8 cellular contexts compared by ENCODE assay signal in genomic region chr17:71764507-71764906, GRCh38.
DNase-seq lines count a peak whose midpoint lies in the region; ATAC-seq, FAIRE-seq and TF ChIP-seq lines count a peak whose summit lies in the region.

No MANE protein-coding gene starts in this region.

- H3K4me1 ChIP-seq in upper lobe of right lung: no peaks in the 10 kb centered on the region

- H3K27ac ChIP-seq in upper lobe of right lung: no peak overlapping the region

- ATAC-seq in omental fat pad (ENCODE audit: low FRiP score) (no peak), HG03354 (IDR thresholded peaks at IDR 0.05; ENCODE audit: poor library complexity, severe bottlenecking, unreplicated experiment) (no peak), upper lobe of right lung (no peak)

- H3K9me3 Mint-ChIP-seq in Calu3 (ENCODE audit: low read depth, unreplicated experiment): no peaks in the 10 kb centered on the region

- peak; percentile 87 for FAIRE-seq in H54 (lab: Jason Lieb, UNC)

- H3K4me3 ChIP-seq in kidney epithelial cell (ENCODE audit: low read depth, low read length): no peak overlapping the region
- H3K4me3 ChIP-seq in upper lobe of right lung: no peak overlapping the region

- peak; percentile 52 for TF ChIP-seq CTCF in Calu3 (IDR thresholded peaks at IDR 0.05; ENCODE audit: unreplicated experiment)
- TF ChIP-seq CTCF in kidney epithelial cell (IDR thresholded peaks at IDR 0.05; ENCODE audit: insufficient read depth, low read length, poor library complexity, severe bottlenecking): peak; percentile 46
- no peak for TF ChIP-seq CTCF in omental fat pad (IDR thresholded peaks at IDR 0.05)
- TF ChIP-seq CTCF in upper lobe of right lung (IDR thresholded peaks at IDR 0.05): no peak

- no peaks in the 10 kb centered on the region for H3K36me3 Mint-ChIP-seq in Calu3 (ENCODE audit: insufficient read depth, unreplicated experiment)

- intact Hi-C loops in Calu3 (cut with micrococcal nuclease; ENCODE audit: unreplicated experiment): loop anchor here (5.0 to 10.0 kb wide), 3 partner anchors 353 to 647 kb away; no protein-coding TSS in a partner anchor
- intact Hi-C loops in upper lobe of right lung (cut with DNase I): no loop called here

- TF ChIP-seq POLR2A in H54 (IDR thresholded peaks at IDR 0.05; ENCODE audit: low read depth, low read length): no peak

- H3K9me3 ChIP-seq in upper lobe of right lung: no peaks in the 10 kb centered on the region

- peaks cover 9% of the 10 kb centered on the region for H3K4me1 Mint-ChIP-seq in Calu3 (ENCODE audit: low read depth, unreplicated experiment)

- H3K27me3 ChIP-seq in kidney epithelial cell (ENCODE audit: control insufficient read depth, insufficient read depth, low read length) (no peaks in the 10 kb centered on the region), upper lobe of right lung (no peaks in the 10 kb centered on the region)

- DNase-seq in Calu3: peak; percentile 43
- DNase-seq in H54 (ENCODE audit: insufficient read length, low spot score): peak; percentile 15
- DNase-seq in RPMI8226: peak; percentile 39
- no peak for DNase-seq in kidney epithelial cell (ENCODE audit: low read depth)
- no peak for DNase-seq in omental fat pad (ENCODE audit: low spot score)
- DNase-seq in ureter (ENCODE audit: low spot score): no peak
- DNase-seq in upper lobe of right lung: no peak

- CTCF ChIA-PET in Calu3 (lab: Charles Lee): no interaction called here

- H3K27ac Mint-ChIP-seq in Calu3 (ENCODE audit: unreplicated experiment): no peak overlapping the region

- no TSS peak for BruUV-seq in Calu3 (replicated peaks; lab: Mats Ljungman, UMichigan)

- H3K36me3 ChIP-seq in kidney epithelial cell (ENCODE audit: control insufficient read depth, insufficient read depth, low read length) (no peaks in the 10 kb centered on the region), upper lobe of right lung (no peaks in the 10 kb centered on the region)

- no peaks in the 10 kb centered on the region for H3K27me3 Mint-ChIP-seq in Calu3 (ENCODE audit: unreplicated experiment)

- H3K4me3 Mint-ChIP-seq in Calu3 (ENCODE audit: low read depth, unreplicated experiment): no peak overlapping the region

Comparison
In these comparisons a context has a peak if more than half of its experiments do, and no peak if none do; other contexts are left out.
1. DNase-seq: peak in Calu3 (single experiment), H54 (single experiment) and RPMI8226 (single experiment); none in kidney epithelial cell (single experiment), omental fat pad (single experiment), ureter (single experiment) and upper lobe of right lung (single experiment).
2. CTCF ChIP-seq: peak in Calu3 (single experiment) and kidney epithelial cell (single experiment); none in omental fat pad (0 of 3) and upper lobe of right lung (single experiment).